In the genomic region with DNA sequence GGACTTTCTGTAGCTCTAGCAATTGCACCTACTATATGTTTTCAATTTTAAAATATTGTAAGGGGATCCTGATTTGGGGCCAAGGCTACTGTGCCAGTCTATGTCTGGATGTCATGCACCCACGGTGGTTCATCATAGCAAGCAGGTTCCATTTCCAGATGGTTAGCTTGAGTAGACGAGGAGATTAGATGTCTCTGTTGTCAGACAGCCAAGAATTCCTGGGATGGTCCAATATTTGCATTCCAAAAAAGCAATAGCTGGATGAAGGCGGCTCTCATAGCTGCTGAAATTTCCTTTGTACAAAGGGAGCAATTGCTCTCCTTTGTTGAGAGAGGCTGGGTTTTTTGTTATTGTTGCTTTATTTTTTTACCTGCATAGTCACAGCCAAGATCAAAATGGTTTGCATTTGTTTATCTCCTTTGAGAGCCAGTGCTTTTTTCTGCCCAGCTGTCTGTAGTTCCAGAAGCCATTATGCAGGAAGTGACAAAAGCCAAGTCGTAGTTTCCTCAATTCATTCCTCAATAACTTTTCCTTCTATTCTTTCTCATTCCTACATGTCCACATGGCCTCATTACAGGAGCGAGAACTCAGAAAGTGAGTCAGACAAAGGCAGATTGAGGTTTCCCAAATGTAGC, we compare ENCODE assay signal across 28 cellular contexts.
DNase-seq lines count a peak whose midpoint lies in the region; ATAC-seq and TF ChIP-seq lines count a peak whose summit lies in the region.
"Had no signal": no experiment of that assay in that cellular context is flagged by ENCODE, and none has a peak within 500 bp of the region (broad histone marks: within the 10 kb centered on the region; RNA-seq: fewer than 3 reads in every experiment).

No MANE protein-coding gene starts in this region.

- peaks cover 3% of the 10 kb centered on the region for H3K27me3 Mint-ChIP-seq in brain
- H3K27me3 Mint-ChIP-seq in effector memory CD8-positive, alpha-beta T cell, result no peaks in the 10 kb centered on the region

- no peaks in the 10 kb centered on the region for H3K9me3 Mint-ChIP-seq in brain
- H3K9me3 Mint-ChIP-seq in effector memory CD8-positive, alpha-beta T cell, result no peaks in the 10 kb centered on the region
- H3K9me3 Mint-ChIP-seq: activated naive CD4-positive, alpha-beta T cell treated with anti-CD3 and anti-CD28 coated beads, Interleukin-2, amount 50 U/mL, for 72 hours; activated T-cell treated with anti-CD3 and anti-CD28 coated beads, Interleukin-2, amount 50 U/mL, for 4 hours; central memory CD8-positive, alpha-beta T cell; mesothelial cell of epicardium; natural killer cell had no signal

- in situ Hi-C loops in ACHN (cut with HindIII; ENCODE audit: low pct_ligation_motif_present, low pct_unique_long_range_greater_than_20kb, low sequenced_read_pairs), result no loop called here

- peaks cover 44% of the 10 kb centered on the region for H3K4me1 Mint-ChIP-seq in brain
- no peaks in the 10 kb centered on the region for H3K4me1 Mint-ChIP-seq in effector memory CD8-positive, alpha-beta T cell (ENCODE audit: low read depth in 2 of 2)
- H3K4me1 Mint-ChIP-seq: activated CD4-positive, alpha-beta T cell treated with anti-CD3 and anti-CD28 coated beads for 36 hours; central memory CD8-positive, alpha-beta T cell; immature natural killer cell; natural killer cell had no signal

- H3K36me3 Mint-ChIP-seq in brain, result no peaks in the 10 kb centered on the region
- no peaks in the 10 kb centered on the region for H3K36me3 Mint-ChIP-seq in effector memory CD8-positive, alpha-beta T cell (ENCODE audit: insufficient read depth)
- H3K36me3 Mint-ChIP-seq: activated naive CD4-positive, alpha-beta T cell treated with anti-CD3 and anti-CD28 coated beads, Interleukin-2, amount 50 U/mL, for 72 hours; immature natural killer cell; mesothelial cell of epicardium; natural killer cell had no signal

- DNase-seq in NCI-H82 (lab: John Stamatoyannopoulos, UW), result peak; percentile 5
- DNase-seq in NCI-H82 treated with DMSO at 0.1 percent for 48 hours (lab: John Stamatoyannopoulos, UW; ENCODE audit: unreplicated experiment), result no peak
- DNase-seq in NCI-H2171 (lab: John Stamatoyannopoulos, UW), result peak; percentile 66
- no peak for DNase-seq in ACHN
- no peak for DNase-seq in HuH-7.5 (ENCODE audit: low spot score)
- no peak for DNase-seq in effector memory CD8-positive, alpha-beta T cell
- DNase-seq: activated CD4-positive, alpha-beta T cell treated with anti-CD3 and anti-CD28 coated beads for 36 hours; activated T-cell treated with anti-CD3 and anti-CD28 coated beads, Interleukin-2, amount 50 U/mL, for 4 hours; Calu3; erythroblast; foreskin keratinocyte; HCEC 1CT; immature natural killer cell; KBM-7; left ventricle myocardium inferior; natural killer cell; NCI-H187 treated with DMSO at 0.1 percent for 48 hours; pancreas; right cardiac atrium; SHP77 treated with DMSO at 0.1 percent for 48 hours; stomach; T-helper 1 cell; transverse colon had no signal

- peak overlapping the region in 3 of 5 experiments; percentile 11 to 63 (median 57) for H3K27ac Mint-ChIP-seq in brain
- H3K27ac Mint-ChIP-seq in effector memory CD8-positive, alpha-beta T cell, result no peak overlapping the region
- H3K27ac Mint-ChIP-seq: activated CD4-positive, alpha-beta T cell treated with anti-CD3 and anti-CD28 coated beads for 36 hours; activated naive CD4-positive, alpha-beta T cell treated with anti-CD3 and anti-CD28 coated beads, Interleukin-2, amount 50 U/mL, for 72 hours; immature natural killer cell; mesothelial cell of epicardium; natural killer cell had no signal

- no peak for TF ChIP-seq CTCF in brain (conservative IDR thresholded peaks at IDR 0.05)

- no peak for ATAC-seq in HG03025 (IDR thresholded peaks at IDR 0.05; ENCODE audit: low FRiP score, unreplicated experiment)
- no peak for ATAC-seq in effector memory CD8-positive, alpha-beta T cell (replicated peaks)
- ATAC-seq: activated CD4-positive, alpha-beta T cell treated with anti-CD3 and anti-CD28 coated beads for 36 hours; activated naive CD4-positive, alpha-beta T cell treated with anti-CD3 and anti-CD28 coated beads, Interleukin-2, amount 50 U/mL, for 72 hours; activated T-cell treated with anti-CD3 and anti-CD28 coated beads, Interleukin-2, amount 50 U/mL, for 4 hours; foreskin keratinocyte; natural killer cell; pancreas; right cardiac atrium had no signal

- H3K4me3 Mint-ChIP-seq in brain, result no peak overlapping the region
- no peak overlapping the region for H3K4me3 Mint-ChIP-seq in effector memory CD8-positive, alpha-beta T cell
- H3K4me3 Mint-ChIP-seq: activated CD4-positive, alpha-beta T cell treated with anti-CD3 and anti-CD28 coated beads for 36 hours; activated T-cell treated with anti-CD3 and anti-CD28 coated beads, Interleukin-2, amount 50 U/mL, for 4 hours; central memory CD8-positive, alpha-beta T cell; immature natural killer cell; mesothelial cell of epicardium; natural killer cell had no signal

Comparison
In these comparisons a context has a peak if more than half of its experiments do, and no peak if none do; other contexts are left out.
1. DNase-seq: peak in NCI-H82 (single experiment) and NCI-H2171 (single experiment); none in NCI-H82 treated with DMSO at 0.1 percent for 48 hours (single experiment), ACHN (single experiment), HuH-7.5 (single experiment) and effector memory CD8-positive, alpha-beta T cell (0 of 3).
2. H3K27ac Mint-ChIP-seq: peak in brain (3 of 5); none in effector memory CD8-positive, alpha-beta T cell (0 of 2).